8 cellular contexts compared by ENCODE assay signal in genomic region chr16:12062343-12063003, GRCh38.
A peak's percentile ranks its signal among the peaks of the same experiment; 100 is the strongest.
DNase-seq lines count a peak whose midpoint lies in the region; ATAC-seq and TF ChIP-seq lines count a peak whose summit lies in the region.

No MANE protein-coding gene starts in this region.

- intact Hi-C loops in heart right ventricle (cut with DNase I), result loop anchor here in 8 of 10 donors (5.0 to 10.0 kb wide), 12 partner anchors 85 to 668 kb away; partner anchors contain the start of genes SNX29 (in 4 of the 8), RSL1D1 (in 2 of the 8) and ZC3H7A (in 1 of the 8)

- H3K27ac ChIP-seq in GM23338 (ENCODE audit: low read depth), result no peak overlapping the region
- H3K27ac ChIP-seq in heart right ventricle, result peak overlapping the region; percentile 9 to 78 (median 60)
- H3K27ac ChIP-seq in skeletal muscle tissue (ENCODE audit: low read depth, low read length), result peak overlapping the region; percentile 59

- no peaks in the 10 kb centered on the region for H3K9me3 Mint-ChIP-seq in GM23338

- H3F3A ChIP-seq in GM23338 (replicated peaks; ENCODE audit: low read depth), result no peaks in the 10 kb centered on the region

- H3K9me3 ChIP-seq in heart right ventricle (no peaks in the 10 kb centered on the region), skeletal muscle tissue (ENCODE audit: control insufficient read depth in 3 of 3, low read length in 3 of 3) (no peaks in the 10 kb centered on the region)

- H3K9ac ChIP-seq in skeletal muscle tissue (ENCODE audit: low read depth in 1 of 3, low read length in 3 of 3), result peak overlapping the region in 1 of 3 donors; percentile 3

- H3K36me3 ChIP-seq in GM23338 (ENCODE audit: insufficient read depth) (no peaks in the 10 kb centered on the region), heart right ventricle (peaks cover 0 to 14% (median 0%) of the 10 kb centered on the region in 9 donors), skeletal muscle tissue (ENCODE audit: control insufficient read depth in 3 of 3, insufficient read depth in 3 of 3, low read length in 3 of 3) (peaks cover 0 to 10% (median 7%) of the 10 kb centered on the region in 3 donors)

- peaks cover 1% of the 10 kb centered on the region for H3K27me3 Mint-ChIP-seq in GM23338 (ENCODE audit: insufficient read depth, low read depth, poor library complexity)

- peak overlapping the region; percentile 41; the same call in 1 of the 2 replicates for H3K27ac Mint-ChIP-seq in GM23338

- H3K9me2 ChIP-seq in GM23338 (ENCODE audit: insufficient read depth), result 0 out of 2 replicates have a peak, but pooled peaks cover 4% of the 10 kb centered on the region

- H3K36me3 Mint-ChIP-seq in GM23338 (ENCODE audit: low read depth), result no peaks in the 10 kb centered on the region

- 47 to 61% methylated on average over 10 of the region's 10 CpGs for WGBS in heart right ventricle, 2 donors

- H3K27me3 ChIP-seq in GM23338 (ENCODE audit: insufficient read depth) (no peaks in the 10 kb centered on the region), heart right ventricle (no peaks in the 10 kb centered on the region), skeletal muscle tissue (ENCODE audit: control insufficient read depth in 3 of 3, insufficient read depth in 3 of 3, low read length in 3 of 3) (no peaks in the 10 kb centered on the region)

- H3K4me1 Mint-ChIP-seq in GM23338, result no peaks in the 10 kb centered on the region

- H3K4me3 Mint-ChIP-seq in GM23338, result no peak overlapping the region

- no peaks in the 10 kb centered on the region for H4K20me1 ChIP-seq in GM23338 (replicated peaks; ENCODE audit: insufficient read depth)

- no peak overlapping the region for H2AFZ ChIP-seq in GM23338

- no peak for DNase-seq in GM23338 (ENCODE audit: low spot score)
- peak; percentile 41 for DNase-seq in T1000 (lab: John Stamatoyannopoulos, UW)
- peak; percentile 58 to 65 for DNase-seq in heart right ventricle
- no peak for DNase-seq in stimulated activated naive CD4-positive, alpha-beta T cell (lab: John Stamatoyannopoulos, UW)
- no peak for DNase-seq in SHP77 (lab: John Stamatoyannopoulos, UW)
- DNase-seq in GM19240 (ENCODE audit: insufficient read length, low spot score), result no peak

- no peak overlapping the region for H3K4me2 ChIP-seq in GM23338

- no peak for TF ChIP-seq CTCF in GM23338 (conservative IDR thresholded peaks at IDR 0.05; ENCODE audit: low read depth in 2 of 2)
- no peak for TF ChIP-seq CTCF in heart right ventricle (IDR thresholded peaks at IDR 0.05)

- H3K79me2 ChIP-seq in GM23338 (replicated peaks; ENCODE audit: insufficient read depth), result no peaks in the 10 kb centered on the region

- H3K4me1 ChIP-seq in GM23338 (ENCODE audit: insufficient read depth), result no peaks in the 10 kb centered on the region
- H3K4me1 ChIP-seq in heart right ventricle, result peaks cover 2 to 29% (median 22%) of the 10 kb centered on the region in 9 donors
- H3K4me1 ChIP-seq in skeletal muscle tissue (ENCODE audit: control insufficient read depth in 3 of 3, insufficient read depth in 3 of 3, low read length in 3 of 3), result peaks cover 20 to 25% (median 21%) of the 10 kb centered on the region in 3 donors

- ATAC-seq in GM23338 (no peak), heart right ventricle (peak; percentile 77 to 96 (median 90)), GM21367 (IDR thresholded peaks at IDR 0.05; ENCODE audit: unreplicated experiment) (no peak)

- H3K4me3 ChIP-seq in GM23338, result no peak overlapping the region
- no peak overlapping the region for H3K4me3 ChIP-seq in heart right ventricle
- no peak overlapping the region for H3K4me3 ChIP-seq in skeletal muscle tissue (ENCODE audit: low read length in 3 of 3)

TF ChIP-seq in GM23338, 12 proteins besides CTCF, POLR2A, EP300 and RAD21:
- no peak for TF ChIP-seq ZNF114 (CRISPR knock-in tag; IDR thresholded peaks at IDR 0.05)
- no peak for TF ChIP-seq JUNB (IDR thresholded peaks at IDR 0.05; ENCODE audit: unreplicated experiment)
- no peak for TF ChIP-seq STAT1 (IDR thresholded peaks at IDR 0.05; ENCODE audit: unreplicated experiment)
- no peak for TF ChIP-seq ZNF462 (CRISPR knock-in tag; IDR thresholded peaks at IDR 0.05)
- no peak for TF ChIP-seq EZH2 (IDR thresholded peaks at IDR 0.05; ENCODE audit: low read depth, unreplicated experiment)
- TF ChIP-seq ZNF331 (CRISPR knock-in tag; IDR thresholded peaks at IDR 0.05; ENCODE audit: low read depth), result no peak
- no peak for TF ChIP-seq CREB1 (CRISPR knock-in tag; IDR thresholded peaks at IDR 0.05; ENCODE audit: low read depth)
- TF ChIP-seq POLR2AphosphoS5 (IDR thresholded peaks at IDR 0.05; ENCODE audit: low read depth), result no peak
- no peak for TF ChIP-seq NANOG (IDR thresholded peaks at IDR 0.05; ENCODE audit: borderline replicate concordance)

Comparison
In these comparisons a context has a peak if more than half of its experiments do, and no peak if none do; other contexts are left out.
1. ATAC-seq: peak in heart right ventricle (8 of 8); none in GM23338 (single experiment) and GM21367 (single experiment).
2. DNase-seq: peak in T1000 (single experiment) and heart right ventricle (2 of 2); none in GM23338 (single experiment), stimulated activated naive CD4-positive, alpha-beta T cell (0 of 6), SHP77 (0 of 2) and GM19240 (single experiment).